ENCODE assay signal across 27 cellular contexts in genomic region chr2:26653207-26654060, GRCh38. TPM values are rescaled to one million over a fixed set of nuclear protein-coding genes. Genes with fewer than 3 reads are reported as not detected.
A peak's percentile ranks its signal among the peaks of the same experiment; 100 is the strongest.
DNase-seq lines count a peak whose midpoint lies in the region; ATAC-seq and TF ChIP-seq lines count a peak whose summit lies in the region.
"Had no signal": no experiment of that assay in that cellular context is flagged by ENCODE, and none has a peak within 500 bp of the region (broad histone marks: within the 10 kb centered on the region; RNA-seq: fewer than 3 reads in every experiment).

No MANE protein-coding gene starts in this region.

- H3K27me3 ChIP-seq in BLaER1 treated with 17β-estradiol and CSF1 and Interleukin-3, amounts not matched to agents 10 nM and 100 nM = no peaks in the 10 kb centered on the region
- H3K27me3 ChIP-seq in lung (ENCODE audit: control insufficient read depth, insufficient read depth) (peaks cover 3% of the 10 kb centered on the region), skeletal muscle tissue (ENCODE audit: control insufficient read depth in 3 of 3, insufficient read depth in 3 of 3, low read length in 3 of 3) (peaks cover 4 to 8% (median 5%) of the 10 kb centered on the region in 3 donors)
- H3K27me3 ChIP-seq: tibial nerve had no signal

- H3K4me1 Mint-ChIP-seq in brain = peaks cover 38% of the 10 kb centered on the region
- H3K4me1 Mint-ChIP-seq: naive thymus-derived CD8-positive, alpha-beta T cell had no signal

- no peak for TF ChIP-seq CTCF in brain (conservative IDR thresholded peaks at IDR 0.05)
- TF ChIP-seq CTCF in lung (IDR thresholded peaks at IDR 0.05; ENCODE audit: control extremely low read depth, extremely low read depth) = no peak

- peak overlapping the region in 1 of 11 experiments; percentile 25; a peak in 1 of 22 replicates for H3K27ac ChIP-seq in BLaER1 treated with 17β-estradiol and CSF1 and Interleukin-3, amounts not matched to agents 10 nM and 100 nM
- H3K27ac ChIP-seq in lung (ENCODE audit: low read depth in 1 of 2, low read length in 1 of 2) (peak overlapping the region in 1 of 2 donors; percentile 55), skeletal muscle tissue (ENCODE audit: low read depth, low read length) (peak overlapping the region; percentile 3)
- H3K27ac ChIP-seq: foreskin keratinocyte, VCaP had no signal

- H3K27ac Mint-ChIP-seq in brain = peak overlapping the region in 3 of 5 experiments; percentile 76 to 96 (median 85)
- H3K27ac Mint-ChIP-seq in activated naive CD4-positive, alpha-beta T cell treated with anti-CD3 and anti-CD28 coated beads, Interleukin-2, amount 50 U/mL, for 72 hours = no peak overlapping the region

- H3K27me3 Mint-ChIP-seq in brain = peaks cover 12% of the 10 kb centered on the region

- peaks cover 0 to 15% (median 5%) of the 10 kb centered on the region in 5 experiments for H3K9me3 Mint-ChIP-seq in brain
- H3K9me3 Mint-ChIP-seq in activated naive CD4-positive, alpha-beta T cell treated with anti-CD3 and anti-CD28 coated beads, Interleukin-2, amount 50 U/mL, for 72 hours = no peaks in the 10 kb centered on the region

- H4K20me1 ChIP-seq in BLaER1 treated with 17β-estradiol and CSF1 and Interleukin-3, amounts not matched to agents 10 nM and 100 nM = no peaks in the 10 kb centered on the region

- no peaks in the 10 kb centered on the region for H3K36me3 Mint-ChIP-seq in brain
- H3K36me3 Mint-ChIP-seq in activated naive CD4-positive, alpha-beta T cell treated with anti-CD3 and anti-CD28 coated beads, Interleukin-2, amount 50 U/mL, for 72 hours = no peaks in the 10 kb centered on the region
- H3K36me3 Mint-ChIP-seq: naive thymus-derived CD8-positive, alpha-beta T cell had no signal

- no peak overlapping the region for H3K4me3 Mint-ChIP-seq in brain
- H3K4me3 Mint-ChIP-seq: naive thymus-derived CD8-positive, alpha-beta T cell had no signal

- DNase-seq in lung (ENCODE audit: low spot score) (peak; percentile 38), 8988T (no peak)
- DNase-seq in activated naive CD4-positive, alpha-beta T cell treated with anti-CD3 and anti-CD28 coated beads, Interleukin-2, amount 50 U/mL, for 72 hours (ENCODE audit: low spot score in 2 of 2) = no peak
- DNase-seq: activated CD4-positive, alpha-beta T cell treated with anti-CD3 and anti-CD28 coated beads, Interleukin-2, amount 50 U/mL, for 1 hour; activated effector memory CD4-positive, alpha-beta T cell treated with Interleukin-2 at 50 U/mL for 16 hours; Caco-2; foreskin keratinocyte; naive thymus-derived CD8-positive, alpha-beta T cell; NCI-H2171; SHP77; stimulated activated CD4-positive, alpha-beta T cell treated with anti-CD3 and anti-CD28 coated beads, Interleukin-2, amount 100 ng/mL, for 24 hours; stimulated activated naive CD4-positive, alpha-beta T cell treated with Interleukin-2 at 50 U/mL for 16 hours had no signal

- H3K9me3 ChIP-seq in BLaER1 treated with 17β-estradiol and CSF1 and Interleukin-3, amounts not matched to agents 10 nM and 100 nM (replicated peaks in 1 of 11) = peaks cover 8 to 25% (median 17%) of the 10 kb centered on the region in 11 experiments; a peak in 21 of 22 replicates
- no peaks in the 10 kb centered on the region for H3K9me3 ChIP-seq in lung (ENCODE audit: control insufficient read depth in 2 of 2, insufficient read depth in 1 of 2, low read length in 1 of 2)
- no peaks in the 10 kb centered on the region for H3K9me3 ChIP-seq in skeletal muscle tissue (ENCODE audit: control insufficient read depth in 3 of 3, low read length in 3 of 3)
- H3K9me3 ChIP-seq: A549, Caco-2 had no signal

- peaks cover 8 to 32% (median 24%) of the 10 kb centered on the region in 10 experiments for H3K4me1 ChIP-seq in BLaER1 treated with 17β-estradiol and CSF1 and Interleukin-3, amounts not matched to agents 10 nM and 100 nM
- H3K4me1 ChIP-seq in lung (ENCODE audit: control insufficient read depth in 2 of 2, insufficient read depth in 2 of 2, low read length in 2 of 2) (peaks cover 0 to 8% of the 10 kb centered on the region in 2 donors), skeletal muscle tissue (ENCODE audit: control insufficient read depth in 3 of 3, insufficient read depth in 3 of 3, low read length in 3 of 3) (peaks cover 0 to 3% (median 0%) of the 10 kb centered on the region in 3 donors)
- H3K4me1 ChIP-seq: A549, Caco-2, foreskin keratinocyte had no signal

- peak overlapping the region in 7 of 11 experiments; percentile 28 to 60 (median 53); a peak in 8 of 22 replicates for H3K4me2 ChIP-seq in BLaER1 treated with 17β-estradiol and CSF1 and Interleukin-3, amounts not matched to agents 10 nM and 100 nM
- H3K4me2 ChIP-seq: A549 had no signal

- 80 to 85% methylated on average over 13 of the region's 13 CpGs for WGBS in lung, 2 donors

- H3K9ac ChIP-seq in BLaER1 treated with 17β-estradiol and CSF1 and Interleukin-3, amounts not matched to agents 10 nM and 100 nM = no peak overlapping the region
- H3K9ac ChIP-seq in skeletal muscle tissue (ENCODE audit: low read depth in 1 of 3, low read length in 3 of 3) = no peak overlapping the region

- no peaks in the 10 kb centered on the region for H3K36me3 ChIP-seq in BLaER1 treated with 17β-estradiol and CSF1 and Interleukin-3, amounts not matched to agents 10 nM and 100 nM
- H3K36me3 ChIP-seq in lung (ENCODE audit: control insufficient read depth in 2 of 2, insufficient read depth in 2 of 2, low read length in 2 of 2) (no peaks in the 10 kb centered on the region), skeletal muscle tissue (ENCODE audit: control insufficient read depth in 3 of 3, insufficient read depth in 3 of 3, low read length in 3 of 3) (no peaks in the 10 kb centered on the region)
- H3K36me3 ChIP-seq: tibial nerve had no signal

- ATAC-seq in lung (ENCODE audit: insufficient read depth, low FRiP score) (no peak), GM21381 (IDR thresholded peaks at IDR 0.05; ENCODE audit: unreplicated experiment) (no peak), GM18907 (IDR thresholded peaks at IDR 0.05; ENCODE audit: unreplicated experiment) (no peak)
- ATAC-seq in activated naive CD4-positive, alpha-beta T cell treated with anti-CD3 and anti-CD28 coated beads, Interleukin-2, amount 50 U/mL, for 72 hours = no peak
- ATAC-seq: foreskin keratinocyte; naive thymus-derived CD8-positive, alpha-beta T cell had no signal

- H3K4me3 ChIP-seq in BLaER1 treated with 17β-estradiol and CSF1 and Interleukin-3, amounts not matched to agents 10 nM and 100 nM = no peak overlapping the region
- no peak overlapping the region for H3K4me3 ChIP-seq in lung
- H3K4me3 ChIP-seq in skeletal muscle tissue (ENCODE audit: low read length in 3 of 3) = no peak overlapping the region
- H3K4me3 ChIP-seq: A549 had no signal

RNA-seq across cellular contexts. Expression of gene CIB4, which starts 12.3 kb away (rescaled TPM):
- polyA plus RNA-seq in brain (ENCODE audit: insufficient read depth, low read depth, low replicate concordance) (not detected), lung (not detected)
- total RNA-seq in lung (1 to 10 TPM in 1 of 2 donors, not detected in 1; 1.3 TPM), skeletal muscle tissue (not detected)
- total RNA-seq in activated naive CD4-positive, alpha-beta T cell treated with anti-CD3 and anti-CD28 coated beads, Interleukin-2, amount 50 U/mL, for 72 hours = not detected
- total RNA-seq: Caco-2; cardiac septum; dermis microvascular lymphatic vessel endothelial cell; epithelial cell of proximal tubule; foreskin keratinocyte; naive thymus-derived CD8-positive, alpha-beta T cell; OCI-LY7; T-helper 1 cell treated with Interleukin-12 subunit alpha and Interleukin-12 subunit beta and Interleukin-4 antibody, amounts not matched to agents 30 ng/mL and 1 ng/mL, for 36 hours; tibial nerve had no signal
- polyA plus RNA-seq: BJ; foreskin keratinocyte; keratinocyte; naive thymus-derived CD8-positive, alpha-beta T cell had no signal

RNA-seq across cellular contexts. Expression of gene KCNK3, which starts 39.1 kb away (rescaled TPM):
- polyA plus RNA-seq in brain (ENCODE audit: insufficient read depth, low read depth, low replicate concordance) (6.8 TPM), lung (10 to 100 TPM in 1 of 2 donors, 1 to 10 TPM in 1; 6.7 to 12.2 TPM)
- total RNA-seq in lung (10 to 100 TPM; 27.7 to 29.9 TPM), skeletal muscle tissue (0.52 TPM)
- total RNA-seq in activated naive CD4-positive, alpha-beta T cell treated with anti-CD3 and anti-CD28 coated beads, Interleukin-2, amount 50 U/mL, for 72 hours = not detected
- total RNA-seq: dermis microvascular lymphatic vessel endothelial cell; foreskin keratinocyte; naive thymus-derived CD8-positive, alpha-beta T cell; OCI-LY7; T-helper 1 cell treated with Interleukin-12 subunit alpha and Interleukin-12 subunit beta and Interleukin-4 antibody, amounts not matched to agents 30 ng/mL and 1 ng/mL, for 36 hours had no signal
- polyA plus RNA-seq: foreskin keratinocyte; keratinocyte; naive thymus-derived CD8-positive, alpha-beta T cell had no signal

Comparison
In these comparisons a context has a peak if more than half of its experiments do, and no peak if none do; other contexts are left out.
1. H3K27ac Mint-ChIP-seq: peak in brain (3 of 5); none in activated naive CD4-positive, alpha-beta T cell treated with anti-CD3 and anti-CD28 coated beads, Interleukin-2, amount 50 U/mL, for 72 hours (0 of 2).
2. RNA of gene KCNK3, which starts 39.1 kb away (total RNA-seq): 27.7 to 29.9 TPM in lung; 0.52 TPM in skeletal muscle tissue (single experiment) and not detected in activated naive CD4-positive, alpha-beta T cell treated with anti-CD3 and anti-CD28 coated beads, Interleukin-2, amount 50 U/mL, for 72 hours; every median in the first group is over 10 times any median in the second.